In the genomic region with DNA sequence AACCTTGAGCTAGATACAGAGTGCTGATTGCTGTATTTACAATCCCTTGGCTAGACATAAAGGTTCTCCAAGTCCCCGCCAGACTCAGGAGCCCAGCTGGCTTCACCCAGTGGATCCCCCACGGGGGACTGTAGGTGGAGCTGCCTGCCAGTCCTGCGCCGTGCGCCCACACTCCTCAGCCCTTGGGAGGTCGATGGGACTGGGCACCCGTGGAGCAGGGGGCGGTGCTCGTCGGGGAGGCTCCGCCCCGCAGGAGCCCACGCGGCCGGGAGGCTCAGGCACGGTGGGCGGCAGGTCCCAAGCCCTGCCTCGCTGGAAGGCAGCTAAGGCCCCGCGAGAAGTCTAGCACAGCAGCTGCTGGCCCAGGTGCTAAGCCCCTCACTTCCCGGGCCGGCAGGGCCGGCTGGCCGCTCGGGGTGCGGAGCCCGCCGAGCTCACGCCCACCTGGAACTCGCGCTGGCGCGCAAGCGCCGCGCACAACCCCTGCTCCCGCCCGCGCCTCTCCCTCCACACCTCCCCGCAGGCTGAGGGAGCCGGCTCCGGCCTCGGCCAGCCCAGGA, we compare ENCODE assay signal across 5 cellular contexts. TPM values are rescaled to one million over a fixed set of nuclear protein-coding genes. Genes with fewer than 3 reads are reported as not detected.
DNase-seq lines count a peak whose midpoint lies in the region; ATAC-seq, FAIRE-seq and TF ChIP-seq lines count a peak whose summit lies in the region.
"Not testable (repeated sequence)": the region's sequence is repeated elsewhere in the genome, so short reads cannot be mapped to it uniquely, and the experiment has no call there.
"Had no signal": no experiment of that assay in that cellular context is flagged by ENCODE, and none has a peak within 500 bp of the region (broad histone marks: within the 10 kb centered on the region; RNA-seq: fewer than 3 reads in every experiment).

No MANE protein-coding gene starts in this region.

- BruUV-seq in HepG2 (replicated peaks; lab: Mats Ljungman, UMichigan) = not testable (repeated sequence)

- not testable (repeated sequence) for H4K20me1 ChIP-seq in GM23338 (replicated peaks; ENCODE audit: insufficient read depth); HepG2 (ENCODE audit: insufficient read depth, low read length)

- FAIRE-seq in HepG2 (lab: Jason Lieb, UNC) = not testable (repeated sequence)

- TF ChIP-seq CTCF in GM23338 (conservative IDR thresholded peaks at IDR 0.05; ENCODE audit: low read depth in 2 of 2); HepG2 (CRISPR knock-in tag; IDR thresholded peaks at IDR 0.05): not testable (repeated sequence)

- not testable (repeated sequence) for H3K4me3 Mint-ChIP-seq in GM23338; stimulated activated naive CD8-positive, alpha-beta T cell treated with anti-CD3 and anti-CD28 coated beads, Interleukin-15, amount 100 ng/mL, for 72 hours

- H3K27ac Mint-ChIP-seq in GM23338; stimulated activated naive CD8-positive, alpha-beta T cell treated with anti-CD3 and anti-CD28 coated beads, Interleukin-15, amount 100 ng/mL, for 72 hours: not testable (repeated sequence)

- H3K4me3 ChIP-seq in GM23338; HepG2 (replicated peaks in 1 of 3; ENCODE audit: insufficient read depth in 1 of 3, low read depth in 2 of 3, low read length in 3 of 3): not testable (repeated sequence)

- intact Hi-C loops in HepG2 (cut with micrococcal nuclease; ENCODE audit: unreplicated experiment) = not testable (repeated sequence)

- not testable (repeated sequence) for H3K79me2 ChIP-seq in GM23338 (replicated peaks; ENCODE audit: insufficient read depth); HepG2 (ENCODE audit: insufficient read depth, low read length)

- not testable (repeated sequence) for TF ChIP-seq POLR2A in HepG2 (IDR thresholded peaks at IDR 0.05; ENCODE audit: insufficient read depth in 1 of 2, low read depth in 2 of 2, low read length in 2 of 2)

- WGBS in HepG2 (ENCODE audit: low lambda C conversion rate) = 92% methylated on average over 26 of the region's 43 CpGs

- CTCF ChIA-PET in HepG2 (lab: Yijun Ruan, JAX; ENCODE audit: low intra/inter-chr PET ratio, low total read pairs) = not testable (repeated sequence)

- in situ Hi-C loops in HepG2 (cut with HindIII; ENCODE audit: extremely low pct_ligation_motif_present, low pct_unique_long_range_greater_than_20kb) = not testable (repeated sequence)

- peaks cover 10% of the 10 kb centered on the region for H3K9me3 Mint-ChIP-seq in GM23338
- H3K9me3 Mint-ChIP-seq in stimulated activated naive CD8-positive, alpha-beta T cell treated with anti-CD3 and anti-CD28 coated beads, Interleukin-15, amount 100 ng/mL, for 72 hours = not testable (repeated sequence)

- H3K9ac ChIP-seq in HepG2 (ENCODE audit: insufficient read depth, low read depth, low read length) = not testable (repeated sequence)

- POLR2A ChIA-PET in HepG2 (lab: Yijun Ruan, JAX) = not testable (repeated sequence)

- ATAC-seq in GM23338 = peak; percentile 62
- ATAC-seq in HepG2 = not testable (repeated sequence)
- peak; percentile 37 for ATAC-seq in stimulated activated naive CD8-positive, alpha-beta T cell treated with anti-CD3 and anti-CD28 coated beads, Interleukin-15, amount 100 ng/mL, for 72 hours

- DNase-seq in GM23338 (ENCODE audit: low spot score); HepG2 (ENCODE audit: low spot score); stimulated activated naive CD8-positive, alpha-beta T cell treated with anti-CD3 and anti-CD28 coated beads, Interleukin-15, amount 100 ng/mL, for 72 hours: not testable (repeated sequence)
- DNase-seq in activated gamma-delta T cell (lab: John Stamatoyannopoulos, UW) = peak; percentile 2

- not testable (repeated sequence) for TF ChIP-seq EP300 in HepG2 (IDR thresholded peaks at IDR 0.05; ENCODE audit: low read depth in 2 of 2, low read length in 2 of 2); HepG2 (CRISPR knock-in tag; IDR thresholded peaks at IDR 0.05; ENCODE audit: borderline replicate concordance)

- not testable (repeated sequence) for H2AFZ ChIP-seq in GM23338; HepG2 (ENCODE audit: low read length)

- not testable (repeated sequence) for H3K4me2 ChIP-seq in GM23338; HepG2 (ENCODE audit: low read depth, low read length)

- H3F3A ChIP-seq in GM23338 (replicated peaks; ENCODE audit: low read depth) = not testable (repeated sequence)

- TF ChIP-seq RAD21 in HepG2 (CRISPR knock-in tag; IDR thresholded peaks at IDR 0.05) = not testable (repeated sequence)

- H3K27me3 Mint-ChIP-seq in GM23338 (ENCODE audit: insufficient read depth, low read depth, poor library complexity); stimulated activated naive CD8-positive, alpha-beta T cell treated with anti-CD3 and anti-CD28 coated beads, Interleukin-15, amount 100 ng/mL, for 72 hours: not testable (repeated sequence)

- H3K4me1 ChIP-seq in GM23338 (ENCODE audit: insufficient read depth); HepG2 (ENCODE audit: insufficient read depth, low read length): not testable (repeated sequence)

- H3K9me2 ChIP-seq in GM23338 (ENCODE audit: insufficient read depth) = peaks cover 11% of the 10 kb centered on the region; the same call in 1 of the 2 replicates

- not testable (repeated sequence) for H3K36me3 ChIP-seq in GM23338 (ENCODE audit: insufficient read depth); HepG2 (replicated peaks in 1 of 2; ENCODE audit: control insufficient read depth in 1 of 2, insufficient read depth in 2 of 2, low read length in 2 of 2)

- not testable (repeated sequence) for H3K36me3 Mint-ChIP-seq in GM23338 (ENCODE audit: low read depth)

- not testable (repeated sequence) for H3K27me3 ChIP-seq in GM23338 (ENCODE audit: insufficient read depth); HepG2 (ENCODE audit: control insufficient read depth in 1 of 2, insufficient read depth in 2 of 2, low read length in 2 of 2)

- not testable (repeated sequence) for H3K4me1 Mint-ChIP-seq in GM23338
- peaks cover 32% of the 10 kb centered on the region for H3K4me1 Mint-ChIP-seq in stimulated activated naive CD8-positive, alpha-beta T cell treated with anti-CD3 and anti-CD28 coated beads, Interleukin-15, amount 100 ng/mL, for 72 hours

- H3K9me3 ChIP-seq in HepG2 (ENCODE audit: low read length) = not testable (repeated sequence)

- not testable (repeated sequence) for H3K27ac ChIP-seq in GM23338 (ENCODE audit: low read depth); HepG2 (ENCODE audit: extremely low read length, insufficient read depth, low read length)

TF ChIP-seq in HepG2, 621 proteins besides CTCF, POLR2A, EP300 and RAD21:
- 0 out of 2 replicates have a peak, but pooled peaks have one; percentile 2 for TF ChIP-seq NFYC (CRISPR knock-in tag; IDR thresholded peaks at IDR 0.05)

RNA-seq across cellular contexts. Expression of a gene that starts 30.0 kb away (rescaled TPM):
- 1.3 and 2.1 TPM in 2 replicates for total RNA-seq in GM23338 (2014; rRNA removed; shearing (Covaris generic))
- polyA plus RNA-seq in GM23338 (2016; fragmentation: Nextera tagmentation; extraction: Ambion mirVana) (2.1 and 2.5 TPM in 2 replicates), HepG2 (2011; rRNA removed) (0.34 and 0.69 TPM in 2 replicates)
- 0.29 and 0.55 TPM in 2 replicates for total RNA-seq in HepG2 (2016; rRNA removed; fragmentation: Illumina TruSeq; extraction: Trizol)
- total RNA-seq in HepG2 (2016; cell fraction: cytosol; rRNA removed; fragmentation: Illumina TruSeq; extraction: Trizol; ENCODE audit: low read depth) = 0.18 TPM in 1 of 2 replicates, not detected in the other
- 0.13 and 0.50 TPM in 2 replicates for total RNA-seq in HepG2 (2016; cell fraction: insoluble cytoplasmic fraction; rRNA removed; fragmentation: Illumina TruSeq; extraction: Trizol)
- 0.31 and 0.43 TPM in 2 replicates for total RNA-seq in HepG2 (2016; cell fraction: membrane; rRNA removed; fragmentation: Illumina TruSeq; extraction: Trizol)
- 0.34 and 0.37 TPM in 2 replicates for total RNA-seq in HepG2 (2016; cell fraction: nucleus; rRNA removed; fragmentation: Illumina TruSeq; extraction: Trizol)
- polyA plus RNA-seq in HepG2 (2011; cell fraction: cytosol; rRNA removed) = 0.49 and 0.50 TPM in 2 replicates
- 0.32 and 0.36 TPM in 2 replicates for polyA plus RNA-seq in HepG2 (2011; cell fraction: nucleus; rRNA removed)
- polyA plus RNA-seq in HepG2 (2012) = 0.12 and 0.47 TPM in 2 replicates
- polyA plus RNA-seq in HepG2 (2016; cell fraction: cytosol; fragmentation: Illumina TruSeq; extraction: Trizol; ENCODE audit: low read depth) = 0.08 TPM in 1 of 2 replicates, not detected in the other
- 0.19 and 0.26 TPM in 2 replicates for polyA plus RNA-seq in HepG2 (2016; cell fraction: insoluble cytoplasmic fraction; fragmentation: Illumina TruSeq; extraction: Trizol; ENCODE audit: low read depth)
- not detected in 2 replicates for polyA plus RNA-seq in HepG2 (2016; cell fraction: membrane; fragmentation: Illumina TruSeq; extraction: Trizol; ENCODE audit: low read depth)
- polyA plus RNA-seq in HepG2 (2016; cell fraction: nucleus; fragmentation: Illumina TruSeq; extraction: Trizol; ENCODE audit: insufficient read depth, low read depth) = 0.74 and 1.00 TPM in 2 replicates
- 1.2 and 180 TPM in 2 replicates for polyA minus RNA-seq in HepG2 (2011; rRNA and poly(A)+ RNA removed; ENCODE audit: low replicate concordance)
- not detected in 2 replicates for polyA minus RNA-seq in HepG2 (2011; cell fraction: cytosol; rRNA and poly(A)+ RNA removed)
- 0.39 TPM in 1 of 2 replicates, not detected in the other for polyA minus RNA-seq in HepG2 (2011; cell fraction: nucleus; rRNA and poly(A)+ RNA removed)
- polyA plus RNA-seq: AG04450 had no signal
